ENCODE assay signal across 22 cellular contexts in the genomic region with DNA sequence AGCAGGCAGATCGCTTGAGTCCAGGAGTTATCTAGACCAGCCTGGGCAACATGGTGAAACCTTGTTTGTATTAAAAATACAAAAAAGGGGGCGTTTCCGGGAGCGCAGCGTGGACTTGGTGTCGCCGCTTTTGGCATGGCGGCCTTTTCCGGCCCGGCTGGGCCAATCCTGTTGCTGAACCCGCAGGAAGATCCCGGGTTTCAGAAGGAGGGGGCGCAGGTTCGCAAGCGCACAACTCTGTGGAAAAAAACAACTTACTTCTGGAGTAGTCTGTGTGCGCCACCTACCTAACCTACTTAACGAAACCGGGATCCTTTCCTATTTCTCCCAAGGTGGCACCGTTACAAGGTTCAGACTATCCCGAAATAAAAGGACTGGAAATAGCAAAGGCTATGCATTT.
"Had no signal": no experiment of that assay in that cellular context is flagged by ENCODE, and none has a peak within 500 bp of the region (broad histone marks: within the 10 kb centered on the region; RNA-seq: fewer than 3 reads in every experiment).

No MANE protein-coding gene starts in this region.

- H3K27me3 ChIP-seq: tibial nerve, upper lobe of right lung, uterus had no signal

- H3K4me3 Mint-ChIP-seq: memory B cell; natural killer cell; neural crest cell; stimulated activated memory B cell treated with anti-CD40 and anti-IgM and Interleukin-4, amounts not matched to agents 10 μg/mL and 1 μg/mL and 100 μg/mL, for 72 hours had no signal

- H3K4me3 ChIP-seq: coronary artery, lung, smooth muscle cell, thoracic aorta, tibial nerve, upper lobe of right lung, uterus had no signal

- H3K27ac Mint-ChIP-seq: memory B cell; natural killer cell; progenitor cell of endocrine pancreas; stimulated activated memory B cell treated with anti-CD40 and anti-IgM and Interleukin-4, amounts not matched to agents 10 μg/mL and 1 μg/mL and 100 μg/mL, for 72 hours had no signal

- H3K4me1 ChIP-seq: parathyroid adenoma, upper lobe of right lung, uterus had no signal

- H3K4me1 Mint-ChIP-seq: stimulated activated memory B cell treated with anti-CD40 and anti-IgM and Interleukin-4, amounts not matched to agents 10 μg/mL and 1 μg/mL and 100 μg/mL, for 72 hours had no signal

- H3K9me3 ChIP-seq: thoracic aorta, tibial nerve, upper lobe of right lung, uterus had no signal

- H3K79me2 ChIP-seq: parathyroid adenoma had no signal

- H3K9me3 Mint-ChIP-seq: memory B cell, natural killer cell had no signal

- H3K27ac ChIP-seq: coronary artery, parathyroid adenoma, thoracic aorta, tibial nerve, upper lobe of right lung, uterus had no signal

- H3K36me3 ChIP-seq: thoracic aorta, tibial nerve, upper lobe of right lung, uterus had no signal

- H2AFZ ChIP-seq: parathyroid adenoma had no signal

- DNase-seq: dermis blood vessel endothelial cell; effector memory CD4-positive, alpha-beta T cell; hypothalamus; natural killer cell; stimulated activated CD4-positive, alpha-beta T cell treated with anti-CD3 and anti-CD28 coated beads, Interleukin-12 subunit alpha, Interleukin-12 subunit beta, amount 100 ng/mL, for 4 hours; stimulated activated CD4-positive, alpha-beta T cell treated with anti-CD3 and anti-CD28 coated beads, Interleukin-2, amount 100 ng/mL, for 24 hours; stimulated activated CD4-positive, alpha-beta T cell treated with anti-CD3 and anti-CD28 coated beads, Interleukin-4, amount 100 ng/mL, for 24 hours; stimulated activated naive CD8-positive, alpha-beta T cell treated with anti-CD3 and anti-CD28 coated beads, Interleukin-15, Interleukin-2, amounts not matched to agents 100 U/mL and 50 U/mL, for 24 hours; substantia nigra; upper lobe of right lung; uterus had no signal

- H3K4me2 ChIP-seq: smooth muscle cell had no signal

- ATAC-seq: natural killer cell; sciatic nerve; stimulated activated memory B cell treated with anti-CD40 and anti-IgM and Interleukin-4, amounts not matched to agents 10 μg/mL and 1 μg/mL and 100 μg/mL, for 72 hours; stimulated activated naive CD8-positive, alpha-beta T cell treated with anti-CD3 and anti-CD28 coated beads, Interleukin-15, Interleukin-2, amounts not matched to agents 100 U/mL and 50 U/mL, for 24 hours; upper lobe of right lung had no signal

- H3K36me3 Mint-ChIP-seq: memory B cell; natural killer cell; stimulated activated memory B cell treated with anti-CD40 and anti-IgM and Interleukin-4, amounts not matched to agents 10 μg/mL and 1 μg/mL and 100 μg/mL, for 72 hours had no signal
